Comparison of ENCODE assay signal across 9 cellular contexts in the genomic region with DNA sequence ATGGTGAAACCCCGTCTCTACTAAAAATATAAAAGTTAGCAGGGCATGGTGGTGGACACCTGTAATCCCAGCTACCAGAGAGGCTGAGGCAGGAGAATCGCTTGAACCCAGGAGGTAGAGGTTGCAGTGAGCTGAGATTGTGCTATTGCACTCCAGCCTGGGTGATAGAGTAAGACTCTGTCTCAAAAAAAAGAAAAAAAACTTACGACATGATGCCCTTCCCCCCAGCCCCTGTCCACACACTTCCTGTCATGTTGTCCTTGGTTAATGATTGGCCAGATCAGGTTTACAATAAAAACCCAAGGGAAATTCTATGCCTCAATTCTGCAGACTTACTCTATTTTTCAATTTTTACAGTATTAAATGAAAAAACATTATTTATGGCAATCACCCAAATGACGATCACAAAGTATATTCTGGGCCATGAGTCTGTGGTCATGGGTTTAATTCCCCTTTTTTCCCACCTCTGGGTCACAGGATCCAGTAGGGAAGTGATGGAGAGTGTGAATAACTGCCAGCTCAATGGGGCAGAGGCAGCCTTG.
DNase-seq lines count a peak whose midpoint lies in the region; ATAC-seq and FAIRE-seq lines count a peak whose summit lies in the region.
"Had no signal": no experiment of that assay in that cellular context is flagged by ENCODE, and none has a peak within 500 bp of the region (broad histone marks: within the 10 kb centered on the region; RNA-seq: fewer than 3 reads in every experiment).

No MANE protein-coding gene starts in this region.

- peak; percentile 70 for FAIRE-seq in RCC 7860 (lab: Jason Lieb, UNC)

- H3K36me3 ChIP-seq in mucosa of stomach (ENCODE audit: control insufficient read depth, insufficient read depth, low read length): no peaks in the 10 kb centered on the region
- H3K36me3 ChIP-seq: HAP-1 had no signal

- peaks cover 34% of the 10 kb centered on the region for H3K4me1 ChIP-seq in mucosa of stomach (ENCODE audit: control insufficient read depth, insufficient read depth, low read length)
- H3K4me1 ChIP-seq: HAP-1 had no signal

- intact Hi-C loops in posterior vena cava (cut with DNase I): loop anchor here in 1 of 2 donors (10.0 kb wide), 1 partner anchor 147 kb away; a partner anchor contains a TSS

- DNase-seq in DMS53 (lab: John Stamatoyannopoulos, UW) (peak; percentile 96), RCC 7860 (ENCODE audit: low spot score) (peak; percentile 53), posterior vena cava (ENCODE audit: low spot score) (no peak)
- no peak for DNase-seq in stimulated activated CD4-positive, alpha-beta T cell treated with anti-CD3 and anti-CD28 coated beads, Interleukin-4, amount 100 ng/mL, for 4 hours

- H3K9ac ChIP-seq in mucosa of stomach (ENCODE audit: low read length): peak overlapping the region; percentile 76

- no peak overlapping the region for H3K4me3 ChIP-seq in mucosa of stomach (ENCODE audit: low read length)
- H3K4me3 ChIP-seq: HAP-1 had no signal

- ATAC-seq in HG02588 (IDR thresholded peaks at IDR 0.05; ENCODE audit: unreplicated experiment) (peak; percentile 20), GM21825 (IDR thresholded peaks at IDR 0.05; ENCODE audit: unreplicated experiment) (no peak), HG02852 (IDR thresholded peaks at IDR 0.05; ENCODE audit: unreplicated experiment) (no peak)

- H3K9me3 ChIP-seq in mucosa of stomach (ENCODE audit: control insufficient read depth, low read length): no peaks in the 10 kb centered on the region
- H3K9me3 ChIP-seq: HAP-1 had no signal

- H3K27me3 ChIP-seq in mucosa of stomach (ENCODE audit: control insufficient read depth, insufficient read depth, low read length): no peaks in the 10 kb centered on the region

Comparison
In these comparisons a context has a peak if more than half of its experiments do, and no peak if none do; other contexts are left out.
1. DNase-seq: peak in DMS53 (single experiment) and RCC 7860 (single experiment); none in stimulated activated CD4-positive, alpha-beta T cell treated with anti-CD3 and anti-CD28 coated beads, Interleukin-4, amount 100 ng/mL, for 4 hours (0 of 2) and posterior vena cava (single experiment).